In genomic region chr16:49608801-49609200, GRCh38 we compare ENCODE assay signal across 11 cellular contexts.
DNase-seq lines count a peak whose midpoint lies in the region; ATAC-seq, FAIRE-seq and TF ChIP-seq lines count a peak whose summit lies in the region.
"Had no signal": no experiment of that assay in that cellular context is flagged by ENCODE, and none has a peak within 500 bp of the region (broad histone marks: within the 10 kb centered on the region; RNA-seq: fewer than 3 reads in every experiment).

No MANE protein-coding gene starts in this region.

- no peaks in the 10 kb centered on the region for H3K4me1 Mint-ChIP-seq in astrocyte (ENCODE audit: low read depth, unreplicated experiment)
- H3K4me1 Mint-ChIP-seq in stimulated activated memory B cell treated with anti-CD40 and anti-IgM and Interleukin-4, amounts not matched to agents 10 μg/mL and 1 μg/mL and 100 μg/mL, for 72 hours, result no peaks in the 10 kb centered on the region
- no peaks in the 10 kb centered on the region for H3K4me1 Mint-ChIP-seq in stimulated activated naive CD8-positive, alpha-beta T cell treated with anti-CD3 and anti-CD28 coated beads, Interleukin-15, amount 100 ng/mL, for 72 hours
- H3K4me1 Mint-ChIP-seq: B cell had no signal

- ATAC-seq in stimulated activated memory B cell treated with anti-CD40 and anti-IgM and Interleukin-4, amounts not matched to agents 10 μg/mL and 1 μg/mL and 100 μg/mL, for 72 hours, result no peak
- ATAC-seq in stimulated activated naive CD8-positive, alpha-beta T cell treated with anti-CD3 and anti-CD28 coated beads, Interleukin-15, amount 100 ng/mL, for 72 hours, result no peak

- H3K9ac ChIP-seq in astrocyte (ENCODE audit: low read length), result no peak overlapping the region
- H3K9ac ChIP-seq in keratinocyte (ENCODE audit: control insufficient read depth, extremely low read depth, insufficient read depth, low read length), result no peak overlapping the region

- no peaks in the 10 kb centered on the region for H3K27me3 ChIP-seq in astrocyte (ENCODE audit: insufficient read depth, low read length)
- no peaks in the 10 kb centered on the region for H3K27me3 ChIP-seq in keratinocyte (ENCODE audit: control insufficient read depth, extremely low read depth, insufficient read depth, low read length)
- H3K27me3 ChIP-seq: thyroid gland had no signal

- H3K27me3 Mint-ChIP-seq in astrocyte (ENCODE audit: low read depth, unreplicated experiment), result peaks cover 3% of the 10 kb centered on the region
- H3K27me3 Mint-ChIP-seq in stimulated activated memory B cell treated with anti-CD40 and anti-IgM and Interleukin-4, amounts not matched to agents 10 μg/mL and 1 μg/mL and 100 μg/mL, for 72 hours, result peaks cover 58% of the 10 kb centered on the region
- peaks cover 24% of the 10 kb centered on the region for H3K27me3 Mint-ChIP-seq in stimulated activated naive CD8-positive, alpha-beta T cell treated with anti-CD3 and anti-CD28 coated beads, Interleukin-15, amount 100 ng/mL, for 72 hours

- H3K9me1 ChIP-seq in keratinocyte (ENCODE audit: control insufficient read depth, extremely low read depth, insufficient read depth, low read length), result no peaks in the 10 kb centered on the region

- H3K4me3 ChIP-seq in astrocyte (ENCODE audit: insufficient read depth, low read depth, low read length), result no peak overlapping the region
- H3K4me3 ChIP-seq in keratinocyte (ENCODE audit: control insufficient read depth in 2 of 3, extremely low read depth in 1 of 3, insufficient read depth in 2 of 3, low read depth in 1 of 3, low read length in 3 of 3), result no peak overlapping the region
- H3K4me3 ChIP-seq: thyroid gland had no signal

- H3K36me3 ChIP-seq in astrocyte (ENCODE audit: insufficient read depth, low read length) (no peaks in the 10 kb centered on the region), keratinocyte (ENCODE audit: control insufficient read depth in 2 of 2, extremely low read depth in 1 of 2, insufficient read depth in 2 of 2, low read length in 2 of 2) (no peaks in the 10 kb centered on the region)
- H3K36me3 ChIP-seq: thyroid gland had no signal

- no peaks in the 10 kb centered on the region for H3K9me3 Mint-ChIP-seq in astrocyte (ENCODE audit: unreplicated experiment)
- H3K9me3 Mint-ChIP-seq in stimulated activated memory B cell treated with anti-CD40 and anti-IgM and Interleukin-4, amounts not matched to agents 10 μg/mL and 1 μg/mL and 100 μg/mL, for 72 hours, result no peaks in the 10 kb centered on the region
- H3K9me3 Mint-ChIP-seq in stimulated activated naive CD8-positive, alpha-beta T cell treated with anti-CD3 and anti-CD28 coated beads, Interleukin-15, amount 100 ng/mL, for 72 hours, result no peaks in the 10 kb centered on the region

- H2AFZ ChIP-seq in astrocyte (ENCODE audit: low read depth, low read length) (no peak overlapping the region), keratinocyte (ENCODE audit: control insufficient read depth, low read length) (no peak overlapping the region)

- H3K79me2 ChIP-seq in astrocyte (ENCODE audit: insufficient read depth, low read length) (no peaks in the 10 kb centered on the region), keratinocyte (ENCODE audit: control insufficient read depth, insufficient read depth, low read length) (no peaks in the 10 kb centered on the region)

- TF ChIP-seq CTCF in astrocyte (IDR thresholded peaks at IDR 0.05; ENCODE audit: insufficient read depth, low read depth, low read length), result peak; percentile 67
- peak; percentile 27 to 41 (median 36) for TF ChIP-seq CTCF in keratinocyte (optimal IDR thresholded peaks at IDR 0.05 in 1 of 3, IDR thresholded peaks at IDR 0.05 in 1 of 3, conservative IDR thresholded peaks at IDR 0.05 in 1 of 3; ENCODE audit: extremely low read depth in 1 of 3, insufficient read depth in 2 of 3, low read length in 3 of 3)

- no peaks in the 10 kb centered on the region for H4K20me1 ChIP-seq in astrocyte (ENCODE audit: insufficient read depth, low read length)
- H4K20me1 ChIP-seq in keratinocyte (ENCODE audit: control insufficient read depth, extremely low read depth, insufficient read depth, low read length), result no peaks in the 10 kb centered on the region

- DNase-seq in NCI-H82 (lab: John Stamatoyannopoulos, UW) (peak; percentile 71), NCI-H82 treated with DMSO at 0.1 percent for 48 hours (lab: John Stamatoyannopoulos, UW; ENCODE audit: unreplicated experiment) (no peak), astrocyte (ENCODE audit: low read depth) (peak; percentile 58), keratinocyte (ENCODE audit: low read depth, low spot score) (no peak), ureter (ENCODE audit: low spot score) (peak; percentile 44), NCI-H226 (no peak)
- no peak for DNase-seq in stimulated activated naive CD8-positive, alpha-beta T cell treated with anti-CD3 and anti-CD28 coated beads, Interleukin-15, amount 100 ng/mL, for 72 hours

- no peaks in the 10 kb centered on the region for H3K9me3 ChIP-seq in astrocyte (ENCODE audit: insufficient read depth, low read depth, low read length)
- H3K9me3 ChIP-seq in keratinocyte (ENCODE audit: control insufficient read depth, low read depth, low read length), result no peaks in the 10 kb centered on the region
- H3K9me3 ChIP-seq: thyroid gland had no signal

- peaks cover 4% of the 10 kb centered on the region for H3K36me3 Mint-ChIP-seq in astrocyte (ENCODE audit: low read depth, unreplicated experiment)
- no peaks in the 10 kb centered on the region for H3K36me3 Mint-ChIP-seq in stimulated activated memory B cell treated with anti-CD40 and anti-IgM and Interleukin-4, amounts not matched to agents 10 μg/mL and 1 μg/mL and 100 μg/mL, for 72 hours
- H3K36me3 Mint-ChIP-seq: activated naive CD8-positive, alpha-beta T cell had no signal

- H3K4me2 ChIP-seq in astrocyte (ENCODE audit: low read length), result no peak overlapping the region
- H3K4me2 ChIP-seq in keratinocyte (ENCODE audit: control insufficient read depth, extremely low read depth, insufficient read depth, low read depth, low read length), result no peak overlapping the region

- dilution Hi-C loops in keratinocyte (cut with MboI; ENCODE audit: extremely low pct_ligation_motif_present, low sequenced_read_pairs), result no loop called here

- H3K4me3 Mint-ChIP-seq in astrocyte (ENCODE audit: unreplicated experiment), result no peak overlapping the region
- no peak overlapping the region for H3K4me3 Mint-ChIP-seq in stimulated activated memory B cell treated with anti-CD40 and anti-IgM and Interleukin-4, amounts not matched to agents 10 μg/mL and 1 μg/mL and 100 μg/mL, for 72 hours
- H3K4me3 Mint-ChIP-seq in stimulated activated naive CD8-positive, alpha-beta T cell treated with anti-CD3 and anti-CD28 coated beads, Interleukin-15, amount 100 ng/mL, for 72 hours, result no peak overlapping the region
- H3K4me3 Mint-ChIP-seq: activated naive CD8-positive, alpha-beta T cell; B cell had no signal

- peak overlapping the region; percentile 30 for H3K27ac Mint-ChIP-seq in astrocyte (ENCODE audit: unreplicated experiment)
- no peak overlapping the region for H3K27ac Mint-ChIP-seq in stimulated activated memory B cell treated with anti-CD40 and anti-IgM and Interleukin-4, amounts not matched to agents 10 μg/mL and 1 μg/mL and 100 μg/mL, for 72 hours
- H3K27ac Mint-ChIP-seq in stimulated activated naive CD8-positive, alpha-beta T cell treated with anti-CD3 and anti-CD28 coated beads, Interleukin-15, amount 100 ng/mL, for 72 hours, result no peak overlapping the region
- H3K27ac Mint-ChIP-seq: activated naive CD8-positive, alpha-beta T cell; B cell had no signal

- H3K4me1 ChIP-seq in astrocyte (ENCODE audit: insufficient read depth, low read length), result no peaks in the 10 kb centered on the region
- no peaks in the 10 kb centered on the region for H3K4me1 ChIP-seq in keratinocyte (ENCODE audit: control insufficient read depth, extremely low read depth, insufficient read depth, low read length)
- H3K4me1 ChIP-seq: thyroid gland had no signal

- no peak overlapping the region for H3K27ac ChIP-seq in astrocyte (ENCODE audit: low read depth, low read length)
- H3K27ac ChIP-seq in keratinocyte (ENCODE audit: control insufficient read depth, insufficient read depth, low read length), result no peak overlapping the region
- H3K27ac ChIP-seq: thyroid gland had no signal

- peak; percentile 64 for FAIRE-seq in astrocyte (lab: Jason Lieb, UNC)
- no peak for FAIRE-seq in keratinocyte (lab: Jason Lieb, UNC)

Comparison
In these comparisons a context has a peak if more than half of its experiments do, and no peak if none do; other contexts are left out.
1. DNase-seq: peak in NCI-H82 (single experiment), astrocyte (single experiment) and ureter (single experiment); none in NCI-H82 treated with DMSO at 0.1 percent for 48 hours (single experiment), keratinocyte (single experiment), stimulated activated naive CD8-positive, alpha-beta T cell treated with anti-CD3 and anti-CD28 coated beads, Interleukin-15, amount 100 ng/mL, for 72 hours (0 of 2) and NCI-H226 (single experiment).